17 cellular contexts compared by ENCODE assay signal in genomic region chr5:142453801-142454381, GRCh38.
"Had no signal": no experiment of that assay in that cellular context is flagged by ENCODE, and none has a peak within 500 bp of the region (broad histone marks: within the 10 kb centered on the region; RNA-seq: fewer than 3 reads in every experiment).

No MANE protein-coding gene starts in this region.

- H3K79me2 ChIP-seq: parathyroid adenoma had no signal

- H3K4me1 ChIP-seq: ascending aorta, parathyroid adenoma, tibial nerve, uterus had no signal

- H3K4me3 ChIP-seq: ascending aorta, tibial nerve, uterus had no signal

- DNase-seq: activated CD4-positive, alpha-beta T cell treated with anti-CD3 and anti-CD28 coated beads, Interleukin-2, amount 50 U/mL, for 1 hour; activated CD8-positive, alpha-beta memory T cell treated with anti-CD3 and anti-CD28 coated beads, Interleukin-2, amount 50 U/mL, for 4 hours; activated T-cell treated with anti-CD3 and anti-CD28 coated beads, Interleukin-2, amount 50 U/mL, for 4 hours; cerebellar nuclear complex; effector memory CD4-positive, alpha-beta T cell; foreskin melanocyte; stimulated activated CD4-positive, alpha-beta T cell treated with anti-CD3 and anti-CD28 coated beads, Interleukin-12 subunit alpha, Interleukin-12 subunit beta, amount 100 ng/mL, for 4 hours; stimulated activated CD4-positive, alpha-beta T cell treated with anti-CD3 and anti-CD28 coated beads, Interleukin-1b, Interleukin-23, amount 100 ng/mL, for 48 hours; stimulated activated CD8-positive, alpha-beta memory T cell treated with anti-CD3 and anti-CD28 coated beads, Interleukin-4, amount 100 ng/mL, for 48 hours; stimulated activated naive CD4-positive, alpha-beta T cell treated with Interleukin-2 at 50 U/mL for 16 hours; T1000; uterus had no signal

- ATAC-seq: activated CD4-positive, CD25-positive, alpha-beta regulatory T cell treated with anti-CD3 and anti-CD28 coated beads, Interleukin-2, amount 50 U/mL, for 24 hours; activated T-cell treated with anti-CD3 and anti-CD28 coated beads, Interleukin-2, amount 50 U/mL, for 4 hours; natural killer cell treated with Interleukin-12 subunit alpha and Interleukin-12 subunit beta and Interleukin-15 and Interleukin-18, amount 100 ng/mL, for 72 hours had no signal

- H3K9ac ChIP-seq: parathyroid adenoma had no signal

- H3K36me3 ChIP-seq: ascending aorta, tibial nerve, uterus had no signal

- H2AFZ ChIP-seq: parathyroid adenoma had no signal

- H3K9me3 ChIP-seq: ascending aorta, uterus had no signal

- H3K27ac ChIP-seq: ascending aorta, parathyroid adenoma had no signal

- H3K27me3 ChIP-seq: ascending aorta, tibial nerve, uterus had no signal
